27 cellular contexts compared by ENCODE assay signal in the genomic region with DNA sequence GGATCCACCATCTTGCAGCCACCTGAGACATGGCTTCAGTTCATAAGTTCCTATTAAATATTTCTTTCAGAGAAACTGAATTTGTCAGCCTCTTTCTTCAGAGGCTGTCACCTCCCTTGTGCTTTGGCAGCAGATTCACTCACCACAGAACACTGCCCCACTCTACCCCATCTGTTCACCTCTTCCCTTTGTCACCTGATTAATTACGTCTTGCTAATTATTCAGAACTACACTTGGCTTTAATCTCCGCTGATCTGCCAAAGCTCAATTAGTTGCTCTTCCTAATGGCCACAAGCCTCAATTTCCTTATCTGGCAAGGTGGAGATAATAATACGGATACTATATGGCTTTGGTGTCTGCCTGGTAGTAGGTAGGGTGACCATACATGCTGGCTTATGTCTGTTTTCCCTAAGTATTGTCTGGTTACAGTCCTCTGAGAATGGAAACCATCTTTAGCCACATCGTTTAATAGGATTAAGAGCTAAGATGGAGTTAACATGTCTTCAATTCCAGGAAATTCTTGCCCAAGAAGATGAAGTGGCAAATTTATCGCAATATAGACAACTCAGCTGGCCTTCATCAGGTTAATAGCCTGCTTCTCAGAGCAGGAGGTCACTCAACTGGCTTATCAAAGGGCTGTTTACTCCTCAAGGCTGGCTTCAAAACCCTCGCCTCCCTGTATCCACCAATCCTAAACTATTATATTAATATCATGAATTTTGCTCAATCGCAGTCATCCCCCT.
"Had no signal": no experiment of that assay in that cellular context is flagged by ENCODE, and none has a peak within 500 bp of the region (broad histone marks: within the 10 kb centered on the region; RNA-seq: fewer than 3 reads in every experiment).

No MANE protein-coding gene starts in this region.

- H3K27ac Mint-ChIP-seq: activated CD8-positive, alpha-beta memory T cell treated with anti-CD3 and anti-CD28 coated beads, Interleukin-2, amount 10 ng/mL, durations not matched to agents 7 days and 5 days; activated CD8-positive, alpha-beta T cell treated with anti-CD3 and anti-CD28 coated beads, Interleukin-2, amount 10 ng/mL, durations not matched to agents 7 days and 5 days; activated naive CD4-positive, alpha-beta T cell treated with anti-CD3 and anti-CD28 coated beads, Interleukin-2, amount 50 U/mL, for 24 hours; activated naive CD8-positive, alpha-beta T cell treated with anti-CD3 and anti-CD28 coated beads, Interleukin-2, amount 50 U/mL, for 24 hours; activated T-helper 2 cell treated with anti-CD3 and anti-CD28 coated beads, Interferon-gamma antibody, Interleukin-2, Interleukin-4, amounts not matched to agents 10 μg/mL and 5 μg/mL and 100 μg/mL, durations not matched to agents 14 hours and 24 hours and 36 hours; nephron; T-helper 17 cell; WTC11 had no signal

- H3K36me3 ChIP-seq: gastroesophageal sphincter, transverse colon had no signal

- H3K4me1 ChIP-seq: gastroesophageal sphincter, testis, transverse colon had no signal

- H3K9me3 ChIP-seq: gastroesophageal sphincter, testis, transverse colon had no signal

- H3K36me3 Mint-ChIP-seq: activated CD8-positive, alpha-beta memory T cell treated with anti-CD3 and anti-CD28 coated beads, Interleukin-2, amount 10 ng/mL, durations not matched to agents 7 days and 5 days; activated naive CD4-positive, alpha-beta T cell treated with anti-CD3 and anti-CD28 coated beads, Interleukin-2, amount 50 U/mL, for 24 hours; WTC11 had no signal

- H3K4me3 Mint-ChIP-seq: activated CD8-positive, alpha-beta memory T cell treated with anti-CD3 and anti-CD28 coated beads, Interleukin-2, amount 10 ng/mL, durations not matched to agents 7 days and 5 days; activated CD8-positive, alpha-beta T cell treated with anti-CD3 and anti-CD28 coated beads, Interleukin-2, amount 10 ng/mL, durations not matched to agents 7 days and 5 days; activated naive CD4-positive, alpha-beta T cell treated with anti-CD3 and anti-CD28 coated beads, Interleukin-2, amount 50 U/mL, for 24 hours; activated naive CD8-positive, alpha-beta T cell treated with anti-CD3 and anti-CD28 coated beads, Interleukin-2, amount 50 U/mL, for 24 hours; nephron; T-helper 17 cell; WTC11 had no signal

- H3K4me3 ChIP-seq: coronary artery, dorsolateral prefrontal cortex, gastroesophageal sphincter, hepatocyte, testis, transverse colon had no signal

- H3K79me2 ChIP-seq: hepatocyte had no signal

- H3K4me1 Mint-ChIP-seq: activated naive CD8-positive, alpha-beta T cell treated with anti-CD3 and anti-CD28 coated beads, Interleukin-2, amount 50 U/mL, for 24 hours; nephron; T-helper 17 cell; WTC11 had no signal

- FAIRE-seq: endothelial cell of umbilical vein, keratinocyte had no signal

- H2AFZ ChIP-seq: hepatocyte had no signal

- H3K9me3 Mint-ChIP-seq: activated naive CD4-positive, alpha-beta T cell treated with anti-CD3 and anti-CD28 coated beads, Interleukin-2, amount 50 U/mL, for 24 hours; activated naive CD8-positive, alpha-beta T cell treated with anti-CD3 and anti-CD28 coated beads, Interleukin-2, amount 50 U/mL, for 24 hours; activated T-helper 2 cell treated with anti-CD3 and anti-CD28 coated beads, Interferon-gamma antibody, Interleukin-2, Interleukin-4, amounts not matched to agents 10 μg/mL and 5 μg/mL and 100 μg/mL, durations not matched to agents 14 hours and 24 hours and 36 hours; nephron; WTC11 had no signal

- H3K27me3 ChIP-seq: dorsolateral prefrontal cortex, gastroesophageal sphincter, hepatocyte, testis, transverse colon had no signal

- DNase-seq: activated CD4-positive, alpha-beta T cell treated with anti-CD3 and anti-CD28 coated beads for 1 hour; activated CD4-positive, alpha-beta T cell treated with anti-CD3 and anti-CD28 coated beads, Interleukin-2, amount 50 U/mL, for 1 hour; activated CD8-positive, alpha-beta memory T cell treated with anti-CD3 and anti-CD28 coated beads, Interleukin-2, amount 10 ng/mL, durations not matched to agents 7 days and 5 days; activated CD8-positive, alpha-beta T cell treated with anti-CD3 and anti-CD28 coated beads, Interleukin-2, amount 10 ng/mL, durations not matched to agents 7 days and 5 days; activated naive CD8-positive, alpha-beta T cell treated with anti-CD3 and anti-CD28 coated beads, Interleukin-2, amount 50 U/mL, for 24 hours; activated T-cell treated with anti-CD3 and anti-CD28 coated beads, Interleukin-2, amount 50 U/mL, for 48 hours; cerebellar nuclear complex; left cardiac atrium; left ventricle myocardium superior; posterior cingulate gyrus; right cardiac atrium; stimulated activated CD4-positive, alpha-beta T cell treated with anti-CD3 and anti-CD28 coated beads, Interleukin-15, amount 100 ng/mL, for 24 hours; stimulated activated CD4-positive, alpha-beta T cell treated with anti-CD3 and anti-CD28 coated beads, Interleukin-2, amount 100 ng/mL, for 24 hours; stimulated activated naive CD4-positive, alpha-beta T cell; T-helper 17 cell; testis; transverse colon had no signal

- H3K27ac ChIP-seq: coronary artery, dorsolateral prefrontal cortex, gastroesophageal sphincter, hepatocyte, testis, transverse colon had no signal

- H3K4me2 ChIP-seq: hepatocyte had no signal

- H3K27me3 Mint-ChIP-seq: activated naive CD8-positive, alpha-beta T cell treated with anti-CD3 and anti-CD28 coated beads, Interleukin-2, amount 50 U/mL, for 24 hours had no signal

- ATAC-seq: activated CD8-positive, alpha-beta memory T cell treated with anti-CD3 and anti-CD28 coated beads, Interleukin-2, amount 10 ng/mL, durations not matched to agents 7 days and 5 days; activated CD8-positive, alpha-beta T cell treated with anti-CD3 and anti-CD28 coated beads, Interleukin-2, amount 10 ng/mL, durations not matched to agents 7 days and 5 days; activated naive CD8-positive, alpha-beta T cell treated with anti-CD3 and anti-CD28 coated beads, Interleukin-2, amount 50 U/mL, for 24 hours; gastroesophageal sphincter; left cardiac atrium; left ventricle myocardium superior; right cardiac atrium; T-helper 17 cell; WTC11 had no signal
